ENCODE assay signal across 19 cellular contexts in genomic region chr1:203033287-203033686, GRCh38. TPM values are rescaled to one million over a fixed set of nuclear protein-coding genes. Genes with fewer than 3 reads are reported as not detected.
DNase-seq lines count a peak whose midpoint lies in the region; ATAC-seq and TF ChIP-seq lines count a peak whose summit lies in the region.
"Had no signal": no experiment of that assay in that cellular context is flagged by ENCODE, and none has a peak within 500 bp of the region (broad histone marks: within the 10 kb centered on the region; RNA-seq: fewer than 3 reads in every experiment).

No MANE protein-coding gene starts in this region.

- no peak overlapping the region for H3K4me3 ChIP-seq in right atrium auricular region
- no peak overlapping the region for H3K4me3 ChIP-seq in heart left ventricle
- H3K4me3 ChIP-seq in endodermal cell (ENCODE audit: low read length) = no peak overlapping the region
- H3K4me3 ChIP-seq: SJCRH30 had no signal

- H3K27ac Mint-ChIP-seq in endodermal cell = no peak overlapping the region
- H3K27ac Mint-ChIP-seq: CD14-positive monocyte had no signal

- intact Hi-C loops in heart left ventricle (cut with DNase I) = loop anchor here in 2 of 10 donors (10.0 kb wide), 2 partner anchors 302 to 312 kb away; no protein-coding TSS in a partner anchor

- no peaks in the 10 kb centered on the region for H3K9me3 Mint-ChIP-seq in endodermal cell
- H3K9me3 Mint-ChIP-seq: CD8-positive, alpha-beta memory T cell; IgD-negative memory B cell had no signal

- POLR2A ChIA-PET in HEK293T (lab: Yijun Ruan, JAX) = no interaction called here

- no peaks in the 10 kb centered on the region for H3K9me3 ChIP-seq in right atrium auricular region
- no peaks in the 10 kb centered on the region for H3K9me3 ChIP-seq in heart left ventricle
- no peaks in the 10 kb centered on the region for H3K9me3 ChIP-seq in endodermal cell (ENCODE audit: control insufficient read depth, low read length)
- H3K9me3 ChIP-seq: SJCRH30 had no signal

- no peak overlapping the region for H3K9ac ChIP-seq in endodermal cell (ENCODE audit: extremely low read depth, low read length, poor library complexity, severe bottlenecking)

- H3K27ac ChIP-seq in right atrium auricular region (no peak overlapping the region), heart left ventricle (no peak overlapping the region), endodermal cell (ENCODE audit: low read depth, low read length) (no peak overlapping the region)
- H3K27ac ChIP-seq: SJCRH30 had no signal

- H3K27me3 ChIP-seq in right atrium auricular region = no peaks in the 10 kb centered on the region
- no peaks in the 10 kb centered on the region for H3K27me3 ChIP-seq in heart left ventricle
- H3K27me3 ChIP-seq in endodermal cell (ENCODE audit: control insufficient read depth, insufficient read depth, low read length, poor library complexity, severe bottlenecking) = peaks cover 3% of the 10 kb centered on the region
- H3K27me3 ChIP-seq: SJCRH30 had no signal

- no peak for TF ChIP-seq CTCF in right atrium auricular region (IDR thresholded peaks at IDR 0.05)
- TF ChIP-seq CTCF in heart left ventricle (IDR thresholded peaks at IDR 0.05) = no peak
- TF ChIP-seq CTCF in endodermal cell (conservative IDR thresholded peaks at IDR 0.05) = no peak

- CTCF ChIA-PET in HEK293T (lab: Yijun Ruan, JAX) = interaction anchor here (2.3 kb wide), 1 partner anchor 234 kb away, joined by 13 read pairs; no protein-coding TSS in a partner anchor

- peaks cover 3% of the 10 kb centered on the region for H3K4me1 Mint-ChIP-seq in endodermal cell
- H3K4me1 Mint-ChIP-seq: CD8-positive, alpha-beta memory T cell had no signal

- H3K4me3 Mint-ChIP-seq in endodermal cell = no peak overlapping the region
- H3K4me3 Mint-ChIP-seq: CD14-positive monocyte; CD8-positive, alpha-beta memory T cell; IgD-negative memory B cell had no signal

- 88 to 95% (median 89%) methylated on average over 2 of the region's 2 CpGs for WGBS in heart left ventricle, 4 donors
- 80 to 95% methylated on average over 1 to 2 of the region's 2 CpGs for WGBS in endodermal cell (ENCODE audit: insufficient coverage in 1 of 2, insufficient read length in 1 of 2), 2 experiments

- ATAC-seq in heart left ventricle (no peak), HG02885 (IDR thresholded peaks at IDR 0.05; ENCODE audit: poor library complexity, unreplicated experiment) (no peak)
- ATAC-seq: SK-N-SH treated with all-trans-retinoic acid at 6 μM for 48 hours had no signal

- TF ChIP-seq POLR2A in heart left ventricle (IDR thresholded peaks at IDR 0.05) (no peak), erythroblast (IDR thresholded peaks at IDR 0.05; ENCODE audit: low read length) (no peak)

- DNase-seq in right atrium auricular region (ENCODE audit: low spot score) (peak; percentile 28), heart left ventricle (no peak), HEK293T (ENCODE audit: extremely low spot score) (peak; percentile 3), endodermal cell (peak; percentile 13), erythroblast (lab: John Stamatoyannopoulos, UW) (no peak), AML-193 (lab: John Stamatoyannopoulos, UW) (no peak)
- DNase-seq: CD8-positive, alpha-beta memory T cell; DMS79 treated with DMSO at 0.1 percent for 48 hours; NCI-H1092 treated with DMSO at 0.1 percent for 48 hours; NCI-H1436; NCI-H187; NCI-H2081 treated with DMSO at 0.1 percent for 48 hours; NCI-H446; NCI-H774; SJCRH30 had no signal

- H3K36me3 ChIP-seq in right atrium auricular region = no peaks in the 10 kb centered on the region
- no peaks in the 10 kb centered on the region for H3K36me3 ChIP-seq in heart left ventricle
- H3K36me3 ChIP-seq in endodermal cell (ENCODE audit: control insufficient read depth, insufficient read depth, low read length) = no peaks in the 10 kb centered on the region
- H3K36me3 ChIP-seq: SJCRH30 had no signal

- H3K27me3 Mint-ChIP-seq in endodermal cell (ENCODE audit: insufficient read depth) = peaks cover 21% of the 10 kb centered on the region

- H3K36me3 Mint-ChIP-seq in endodermal cell (ENCODE audit: low read depth) = no peaks in the 10 kb centered on the region
- H3K36me3 Mint-ChIP-seq: CD14-positive monocyte; CD8-positive, alpha-beta memory T cell; IgD-negative memory B cell had no signal

- peaks cover 0 to 48% of the 10 kb centered on the region in 2 donors for H3K4me1 ChIP-seq in right atrium auricular region
- peaks cover 0 to 54% (median 27%) of the 10 kb centered on the region in 12 donors for H3K4me1 ChIP-seq in heart left ventricle
- H3K4me1 ChIP-seq in endodermal cell (ENCODE audit: control insufficient read depth, insufficient read depth, low read length) = no peaks in the 10 kb centered on the region

TF ChIP-seq in HEK293T, 16 proteins besides CTCF, POLR2A, EP300 and RAD21:
- no peak for TF ChIP-seq L3MBTL2 (conservative IDR thresholded peaks at IDR 0.05)
- no peak for TF ChIP-seq ELF4 (IDR thresholded peaks at IDR 0.05)
- TF ChIP-seq FOXM1 (IDR thresholded peaks at IDR 0.05; ENCODE audit: borderline replicate concordance) = no peak
- TF ChIP-seq FOXK2 (IDR thresholded peaks at IDR 0.05) = no peak
- TF ChIP-seq BHLHE40 (IDR thresholded peaks at IDR 0.05; ENCODE audit: borderline replicate concordance) = no peak
- TF ChIP-seq SP1 (IDR thresholded peaks at IDR 0.05) = no peak
- TF ChIP-seq TARDBP (IDR thresholded peaks at IDR 0.05) = no peak
- TF ChIP-seq SUZ12 (IDR thresholded peaks at IDR 0.05) = no peak

RNA-seq across cellular contexts. Expression of gene PPFIA4, which starts 7.0 kb away (rescaled TPM):
- total RNA-seq in right atrium auricular region (10 to 100 TPM; 16.3 to 19.2 TPM), heart left ventricle (10 to 100 TPM; 15.4 to 50.3 (median 36.9) TPM), endodermal cell (10 to 100 TPM in 1 of 2 donors, 1 to 10 TPM in 1; 8.4 to 12.1 TPM)
- 10 to 100 TPM; 11.2 to 35.5 TPM for polyA plus RNA-seq in heart left ventricle
- 10.6 TPM for polyA plus RNA-seq in endodermal cell (2013, experiment 1 of 2)
- polyA plus RNA-seq in endodermal cell (2013, experiment 2 of 2) = 9.6 TPM
- polyA plus RNA-seq: CD8-positive, alpha-beta memory T cell; IgD-negative memory B cell had no signal

RNA-seq across cellular contexts. Expression of gene TMEM183A, which starts 26.1 kb away (rescaled TPM):
- total RNA-seq in right atrium auricular region (10 to 100 TPM; 29.6 to 39.1 TPM), heart left ventricle (10 to 100 TPM; 20.0 to 34.8 (median 29.9) TPM), endodermal cell (10 to 100 TPM; 88.9 to 89.7 TPM)
- polyA plus RNA-seq in heart left ventricle = 10 to 100 TPM in 1 of 2 donors, 1 to 10 TPM in 1; 9.5 to 45.7 TPM
- polyA plus RNA-seq in endodermal cell (2013, experiment 1 of 2) = 76.9 TPM
- polyA plus RNA-seq in endodermal cell (2013, experiment 2 of 2) = 71.9 TPM

RNA-seq across cellular contexts. Expression of gene MYOG, which starts 52.5 kb away (rescaled TPM):
- total RNA-seq in right atrium auricular region (not detected), heart left ventricle (not detected), endodermal cell (not detected)
- not detected for polyA plus RNA-seq in heart left ventricle
- not detected for polyA plus RNA-seq in endodermal cell (2013, experiment 1 of 2)
- not detected for polyA plus RNA-seq in endodermal cell (2013, experiment 2 of 2)
- total RNA-seq: CD8-positive, alpha-beta memory T cell had no signal
- polyA plus RNA-seq: CD14-positive monocyte; CD8-positive, alpha-beta memory T cell; IgD-negative memory B cell had no signal

Comparison
In these comparisons a context has a peak if more than half of its experiments do, and no peak if none do; other contexts are left out.
1. DNase-seq: peak in right atrium auricular region (single experiment), HEK293T (single experiment) and endodermal cell (single experiment); none in heart left ventricle (0 of 5), erythroblast (0 of 2) and AML-193 (0 of 2).